In genomic region chr1:201488817-201489581, GRCh38 we compare ENCODE assay signal across 9 cellular contexts. TPM values are rescaled to one million over a fixed set of nuclear protein-coding genes. Genes with fewer than 3 reads are reported as not detected.
A peak's percentile ranks its signal among the peaks of the same experiment; 100 is the strongest.
DNase-seq lines count a peak whose midpoint lies in the region; ATAC-seq and TF ChIP-seq lines count a peak whose summit lies in the region.
"Had no signal": no experiment of that assay in that cellular context is flagged by ENCODE, and none has a peak within 500 bp of the region (broad histone marks: within the 10 kb centered on the region; RNA-seq: fewer than 3 reads in every experiment).

No MANE protein-coding gene starts in this region.

- H3K9me3 ChIP-seq in Peyer's patch = no peaks in the 10 kb centered on the region

- no peak overlapping the region for H3K27ac Mint-ChIP-seq in natural killer cell

- H3K4me3 ChIP-seq in AG09309 (ENCODE audit: control insufficient read depth, low read depth, low read length) (no peak overlapping the region), Peyer's patch (no peak overlapping the region), epithelial cell of proximal tubule (ENCODE audit: low read depth, low read length) (no peak overlapping the region)

- no peaks in the 10 kb centered on the region for H3K27me3 Mint-ChIP-seq in natural killer cell (ENCODE audit: low read depth in 2 of 2)

- H3K27me3 ChIP-seq in Peyer's patch = no peaks in the 10 kb centered on the region

- H3K36me3 Mint-ChIP-seq in natural killer cell = no peaks in the 10 kb centered on the region

- peaks cover 0 to 78% (median 0%) of the 10 kb centered on the region in 3 donors for H3K36me3 ChIP-seq in Peyer's patch

- H3K4me1 Mint-ChIP-seq in natural killer cell = peaks cover 14 to 16% of the 10 kb centered on the region in 2 donors

- peaks cover 0 to 51% (median 0%) of the 10 kb centered on the region in 4 donors for H3K4me1 ChIP-seq in Peyer's patch

- DNase-seq in AG09309 (ENCODE audit: low read depth) (peak; percentile 90), Peyer's patch (peak in 2 of 3 donors; percentile 63 to 72), epithelial cell of proximal tubule (ENCODE audit: low read depth) (peak; percentile 54), natural killer cell (no peak), DMS 273 (lab: John Stamatoyannopoulos, UW; ENCODE audit: unreplicated experiment) (no peak), DMS79 (lab: John Stamatoyannopoulos, UW) (no peak)
- DNase-seq: effector memory CD4-positive, alpha-beta T cell had no signal

- H3K4me3 Mint-ChIP-seq in natural killer cell = no peak overlapping the region

- H3K9me3 Mint-ChIP-seq in natural killer cell = no peaks in the 10 kb centered on the region

- TF ChIP-seq POLR2A in Peyer's patch (IDR thresholded peaks at IDR 0.05) = no peak

- intact Hi-C loops in natural killer cell (cut with micrococcal nuclease) = no loop called here

- TF ChIP-seq CTCF in AG09309 (IDR thresholded peaks at IDR 0.05; ENCODE audit: control insufficient read depth, insufficient read depth, low read depth, low read length, missing control alignments) (no peak), Peyer's patch (IDR thresholded peaks at IDR 0.05) (no peak), epithelial cell of proximal tubule (conservative IDR thresholded peaks at IDR 0.05; ENCODE audit: low read depth, low read length) (no peak), natural killer cell (IDR thresholded peaks at IDR 0.05) (no peak)

- peak overlapping the region in 3 of 4 donors; percentile 28 to 96 (median 62) for H3K27ac ChIP-seq in Peyer's patch

- peak in 2 of 3 donors; percentile 35 to 68 for ATAC-seq in natural killer cell
- no peak for ATAC-seq in GM18502 (IDR thresholded peaks at IDR 0.05; ENCODE audit: poor library complexity, unreplicated experiment)
- no peak for ATAC-seq in GM21528 (IDR thresholded peaks at IDR 0.05; ENCODE audit: low FRiP score, unreplicated experiment)

RNA-seq across cellular contexts. Expression of gene CSRP1, which starts 17.9 kb away (rescaled TPM):
- total RNA-seq in Peyer's patch = 100 to 1,000 TPM; 139 to 306 (median 160) TPM
- total RNA-seq in epithelial cell of proximal tubule = 630 and 765 TPM in 2 replicates
- 10 to 100 TPM; 36.9 to 48.4 (median 44.1) TPM for total RNA-seq in natural killer cell

RNA-seq across cellular contexts. Expression of gene PHLDA3, which starts 20.0 kb away (rescaled TPM):
- total RNA-seq in Peyer's patch (10 to 100 TPM in 1 of 4 donors, 1 to 10 TPM in 3; 4.4 to 43.7 (median 5.2) TPM), epithelial cell of proximal tubule (40.4 and 53.9 TPM in 2 replicates), natural killer cell (1 to 10 TPM in 2 of 3 donors, under 1 TPM in 1; 0.63 to 1.7 (median 1.1) TPM)

RNA-seq across cellular contexts. Expression of gene NAV1, which starts 49.9 kb away (rescaled TPM):
- total RNA-seq in Peyer's patch (10 to 100 TPM in 3 of 4 donors, 1 to 10 TPM in 1; 6.7 to 47.9 (median 14.9) TPM), epithelial cell of proximal tubule (24.1 and 24.3 TPM in 2 replicates), natural killer cell (1 to 10 TPM; 2.5 to 3.9 (median 2.8) TPM)

Comparison
In these comparisons a context has a peak if more than half of its experiments do, and no peak if none do; other contexts are left out.
1. DNase-seq: peak in AG09309 (single experiment), Peyer's patch (2 of 3) and epithelial cell of proximal tubule (single experiment); none in natural killer cell (single experiment), DMS 273 (single experiment) and DMS79 (single experiment).
2. ATAC-seq: peak in natural killer cell (2 of 3); none in GM18502 (single experiment) and GM21528 (single experiment).